In genomic region chr5:112534067-112534466, GRCh38 we compare ENCODE assay signal across 1 cellular context.
TF ChIP-seq lines count a peak whose summit lies in the region.

No MANE protein-coding gene starts in this region.

TF ChIP-seq in H1, 55 proteins besides CTCF, POLR2A, EP300 and RAD21 (continued from another document):
- TF ChIP-seq MAFK (IDR thresholded peaks at IDR 0.05; ENCODE audit: low read depth, low read length) (no peak), SP2 (IDR thresholded peaks at IDR 0.05; ENCODE audit: low read length) (no peak), NRF1 (IDR thresholded peaks at IDR 0.05; ENCODE audit: low read depth, low read length) (no peak), CREB1 (IDR thresholded peaks at IDR 0.05) (no peak), TCF12 (IDR thresholded peaks at IDR 0.05; ENCODE audit: low read depth, low read length) (no peak), SP4 (IDR thresholded peaks at IDR 0.05; ENCODE audit: low read length) (no peak), CHD2 (IDR thresholded peaks at IDR 0.05; ENCODE audit: low read length) (no peak), BRCA1 (IDR thresholded peaks at IDR 0.05; ENCODE audit: low read depth, low read length) (no peak), EZH2 (IDR thresholded peaks at IDR 0.05; ENCODE audit: low read depth, low read length, severe bottlenecking) (no peak), SAP30 (IDR thresholded peaks at IDR 0.05; ENCODE audit: insufficient read depth, insufficient replicate concordance, low read length) (no peak), SUZ12 (IDR thresholded peaks at IDR 0.05; ENCODE audit: low read length) (no peak)
- TF ChIP-seq, protein P1, sequence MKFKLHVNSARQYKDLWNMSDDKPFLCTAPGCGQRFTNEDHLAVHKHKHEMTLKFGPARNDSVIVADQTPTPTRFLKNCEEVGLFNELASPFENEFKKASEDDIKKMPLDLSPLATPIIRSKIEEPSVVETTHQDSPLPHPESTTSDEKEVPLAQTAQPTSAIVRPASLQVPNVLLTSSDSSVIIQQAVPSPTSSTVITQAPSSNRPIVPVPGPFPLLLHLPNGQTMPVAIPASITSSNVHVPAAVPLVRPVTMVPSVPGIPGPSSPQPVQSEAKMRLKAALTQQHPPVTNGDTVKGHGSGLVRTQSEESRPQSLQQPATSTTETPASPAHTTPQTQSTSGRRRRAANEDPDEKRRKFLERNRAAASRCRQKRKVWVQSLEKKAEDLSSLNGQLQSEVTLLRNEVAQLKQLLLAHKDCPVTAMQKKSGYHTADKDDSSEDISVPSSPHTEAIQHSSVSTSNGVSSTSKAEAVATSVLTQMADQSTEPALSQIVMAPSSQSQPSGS (IDR thresholded peaks at IDR 0.05; ENCODE audit: low read length): no peak
